Comparison of ENCODE assay signal across 8 cellular contexts in the genomic region with DNA sequence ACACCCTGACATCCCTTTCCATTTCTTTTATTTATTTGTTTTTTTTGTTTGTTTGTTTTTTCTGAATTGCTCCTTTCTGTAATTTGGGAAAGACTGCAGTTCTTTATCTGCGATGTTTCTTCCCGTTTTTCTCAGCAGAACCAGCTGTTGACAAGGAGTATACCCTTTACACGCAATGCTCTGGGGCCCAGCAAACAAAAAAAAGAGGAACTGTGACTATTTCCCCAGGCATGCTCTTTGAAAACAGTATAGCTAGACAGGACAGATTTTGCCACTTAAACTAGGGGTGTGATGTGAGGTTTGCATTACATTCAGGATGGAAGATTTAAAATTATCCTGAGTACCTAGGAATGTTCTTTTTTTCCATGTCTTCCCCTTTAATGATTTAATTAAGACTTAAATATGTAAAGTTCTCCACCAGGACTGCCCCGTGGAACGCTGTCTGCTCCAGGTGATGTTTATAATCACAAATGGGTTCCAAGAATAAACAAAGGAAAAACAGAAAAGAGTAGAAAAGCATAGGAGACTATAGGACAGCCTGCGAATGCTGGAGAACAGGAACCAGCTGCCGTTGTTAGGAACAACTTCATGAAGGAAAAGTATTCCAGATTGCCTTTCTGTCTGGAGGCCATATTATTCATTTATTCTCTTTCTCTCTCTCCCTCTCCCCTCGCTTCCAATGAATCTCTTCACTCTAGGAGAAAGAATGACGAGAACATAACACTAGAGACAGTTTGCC. TPM values are rescaled to one million over a fixed set of nuclear protein-coding genes. Genes with fewer than 3 reads are reported as not detected.
DNase-seq lines count a peak whose midpoint lies in the region; ATAC-seq and TF ChIP-seq lines count a peak whose summit lies in the region.

No MANE protein-coding gene starts in this region.

- intact Hi-C loops in natural killer cell (cut with micrococcal nuclease): no loop called here

- H3K27me3 Mint-ChIP-seq in activated naive CD4-positive, alpha-beta T cell treated with anti-CD3 and anti-CD28 coated beads, Interleukin-2, amount 50 U/mL, for 24 hours: no peaks in the 10 kb centered on the region
- no peaks in the 10 kb centered on the region for H3K27me3 Mint-ChIP-seq in activated naive CD8-positive, alpha-beta T cell treated with anti-CD3 and anti-CD28 coated beads for 36 hours
- H3K27me3 Mint-ChIP-seq in natural killer cell (ENCODE audit: low read depth in 2 of 2): no peaks in the 10 kb centered on the region

- no peak for DNase-seq in activated naive CD4-positive, alpha-beta T cell treated with anti-CD3 and anti-CD28 coated beads, Interleukin-2, amount 50 U/mL, for 16 hours
- DNase-seq in activated naive CD8-positive, alpha-beta T cell treated with anti-CD3 and anti-CD28 coated beads for 36 hours: no peak
- DNase-seq in natural killer cell: no peak
- no peak for DNase-seq in central memory CD4-positive, alpha-beta T cell
- no peak for DNase-seq in NCI-H128 (lab: John Stamatoyannopoulos, UW; ENCODE audit: unreplicated experiment)
- no peak for DNase-seq in glomerular visceral epithelial cell (ENCODE audit: extremely low spot score)

- H3K4me3 Mint-ChIP-seq in activated naive CD4-positive, alpha-beta T cell treated with anti-CD3 and anti-CD28 coated beads, Interleukin-2, amount 50 U/mL, for 24 hours: peak overlapping the region; percentile 57
- peak overlapping the region; percentile 11 for H3K4me3 Mint-ChIP-seq in activated naive CD8-positive, alpha-beta T cell treated with anti-CD3 and anti-CD28 coated beads for 36 hours
- peak overlapping the region; percentile 1 for H3K4me3 Mint-ChIP-seq in natural killer cell

- peaks cover 99% of the 10 kb centered on the region for H3K4me1 Mint-ChIP-seq in activated naive CD4-positive, alpha-beta T cell treated with anti-CD3 and anti-CD28 coated beads, Interleukin-2, amount 50 U/mL, for 24 hours
- peaks cover 96% of the 10 kb centered on the region for H3K4me1 Mint-ChIP-seq in activated naive CD8-positive, alpha-beta T cell treated with anti-CD3 and anti-CD28 coated beads for 36 hours
- peaks cover 65 to 82% of the 10 kb centered on the region in 2 donors for H3K4me1 Mint-ChIP-seq in natural killer cell

- H3K9me3 Mint-ChIP-seq in activated naive CD4-positive, alpha-beta T cell treated with anti-CD3 and anti-CD28 coated beads, Interleukin-2, amount 50 U/mL, for 24 hours: peaks cover 7% of the 10 kb centered on the region
- H3K9me3 Mint-ChIP-seq in activated naive CD8-positive, alpha-beta T cell treated with anti-CD3 and anti-CD28 coated beads for 36 hours: no peaks in the 10 kb centered on the region
- no peaks in the 10 kb centered on the region for H3K9me3 Mint-ChIP-seq in natural killer cell

- TF ChIP-seq CTCF in natural killer cell (IDR thresholded peaks at IDR 0.05): no peak

- peaks cover 75% of the 10 kb centered on the region for H3K36me3 Mint-ChIP-seq in activated naive CD4-positive, alpha-beta T cell treated with anti-CD3 and anti-CD28 coated beads, Interleukin-2, amount 50 U/mL, for 24 hours
- peaks cover 94% of the 10 kb centered on the region for H3K36me3 Mint-ChIP-seq in activated naive CD8-positive, alpha-beta T cell treated with anti-CD3 and anti-CD28 coated beads for 36 hours
- peaks cover 46% of the 10 kb centered on the region for H3K36me3 Mint-ChIP-seq in natural killer cell

- H3K27ac Mint-ChIP-seq in activated naive CD4-positive, alpha-beta T cell treated with anti-CD3 and anti-CD28 coated beads, Interleukin-2, amount 50 U/mL, for 24 hours: peak overlapping the region; percentile 88
- peak overlapping the region; percentile 94 for H3K27ac Mint-ChIP-seq in activated naive CD8-positive, alpha-beta T cell treated with anti-CD3 and anti-CD28 coated beads for 36 hours
- peak overlapping the region; percentile 75 to 84 for H3K27ac Mint-ChIP-seq in natural killer cell

- ATAC-seq in HG03342 (IDR thresholded peaks at IDR 0.05; ENCODE audit: unreplicated experiment) (peak; percentile 75), natural killer cell (no peak)

RNA-seq across cellular contexts. Expression of gene TGFBR2, which starts 43.3 kb away (rescaled TPM):
- total RNA-seq in activated naive CD8-positive, alpha-beta T cell treated with anti-CD3 and anti-CD28 coated beads for 36 hours: 10 to 100 TPM; 64.1 to 65.1 TPM
- 100 to 1,000 TPM in 1 of 3 donors, 10 to 100 TPM in 2; 70.4 to 113 (median 99.3) TPM for total RNA-seq in natural killer cell

Comparison
In these comparisons a context has a peak if more than half of its experiments do, and no peak if none do; other contexts are left out.
1. H3K4me3 Mint-ChIP-seq: peak in every context shown above with its lines; median percentile 57 in activated naive CD4-positive, alpha-beta T cell treated with anti-CD3 and anti-CD28 coated beads, Interleukin-2, amount 50 U/mL, for 24 hours; 11 in activated naive CD8-positive, alpha-beta T cell treated with anti-CD3 and anti-CD28 coated beads for 36 hours; 1 in natural killer cell.